ENCODE assay signal across 8 cellular contexts in the genomic region with DNA sequence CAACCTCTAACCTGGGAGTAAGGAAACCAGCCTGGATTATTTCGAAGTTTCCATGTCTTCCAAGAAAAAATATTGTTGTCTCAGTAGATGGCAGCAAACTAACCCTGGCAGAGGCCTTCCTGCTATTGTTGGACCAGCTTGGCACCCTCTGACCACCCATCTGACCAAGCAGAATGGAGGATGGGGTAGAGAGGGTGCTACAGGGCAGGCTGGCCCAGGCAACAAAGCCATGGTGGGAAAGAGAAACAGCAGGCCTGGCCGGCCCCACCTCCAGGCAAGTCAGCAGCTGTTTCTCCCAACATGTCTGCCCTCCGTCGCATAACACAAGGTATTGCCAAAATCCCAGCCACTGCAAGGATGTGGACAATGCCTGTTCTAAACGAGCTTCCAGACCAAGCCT.
A peak's percentile ranks its signal among the peaks of the same experiment; 100 is the strongest.
DNase-seq lines count a peak whose midpoint lies in the region; ATAC-seq and TF ChIP-seq lines count a peak whose summit lies in the region.

No MANE protein-coding gene starts in this region.

- no peak for TF ChIP-seq CTCF in KMS-11 (conservative IDR thresholded peaks at IDR 0.05; ENCODE audit: low read depth, low read length)
- peak in 4 of 12 donors; percentile 17 to 40 (median 23) for TF ChIP-seq CTCF in heart left ventricle (IDR thresholded peaks at IDR 0.05)

- H4K20me1 ChIP-seq in KMS-11 (ENCODE audit: insufficient read depth), result no peaks in the 10 kb centered on the region

- no peak for TF ChIP-seq POLR2A in heart left ventricle (IDR thresholded peaks at IDR 0.05)

- H3K4me3 ChIP-seq in KMS-11 (IDR thresholded peaks at IDR 0.05; ENCODE audit: insufficient read depth, low read depth, low read length) (no peak overlapping the region), heart left ventricle (no peak overlapping the region), skin epidermis (no peak overlapping the region)

- H3K27ac ChIP-seq in KMS-11 (peak overlapping the region; percentile 99), heart left ventricle (peak overlapping the region in 11 of 12 donors; percentile 49 to 97 (median 75)), skin epidermis (peak overlapping the region in 20 of 21 experiments; percentile 50 to 98 (median 82))

- no peaks in the 10 kb centered on the region for H3K36me3 ChIP-seq in KMS-11 (ENCODE audit: insufficient read depth)
- H3K36me3 ChIP-seq in heart left ventricle, result peaks cover 0 to 11% (median 0%) of the 10 kb centered on the region in 9 donors

- CTCF ChIA-PET in activated CD4-positive, alpha-beta T cell treated with anti-CD3 and anti-CD28 coated beads for 36 hours (lab: Charles Lee), result interaction anchor here (0.7 to 3.0 kb wide), 14 partner anchors 8 to 100 kb away, joined by 3 to 28 read pairs (median 4); no protein-coding TSS in a partner anchor

- no peaks in the 10 kb centered on the region for H3K27me3 ChIP-seq in KMS-11 (ENCODE audit: insufficient read depth, low read depth)
- no peaks in the 10 kb centered on the region for H3K27me3 ChIP-seq in heart left ventricle

- intact Hi-C loops in heart left ventricle (cut with DNase I), result loop anchor here in 4 of 10 donors (2.0 to 10.0 kb wide), 6 partner anchors 33 to 94 kb away; partner anchors contain the start of gene FAM53B (in 1 of the 4)
- intact Hi-C loops in activated CD4-positive, alpha-beta T cell treated with anti-CD3 and anti-CD28 coated beads for 36 hours (cut with DNase I, micrococcal nuclease), result loop anchor here (2.0 kb wide), 3 partner anchors 40 to 92 kb away; no protein-coding TSS in a partner anchor

- peaks cover 46% of the 10 kb centered on the region for H3K4me1 Mint-ChIP-seq in activated T-helper 17 cell treated with anti-CD3 and anti-CD28 coated beads, Interleukin-2, amount 50 U/mL, for 72 hours
- H3K4me1 Mint-ChIP-seq in activated CD4-positive, alpha-beta T cell treated with anti-CD3 and anti-CD28 coated beads for 36 hours, result peaks cover 76% of the 10 kb centered on the region

- H3K79me2 ChIP-seq in KMS-11 (ENCODE audit: insufficient read depth, low read depth), result peaks cover 13% of the 10 kb centered on the region; the same call in 1 of the 2 replicates

- WGBS in heart left ventricle, 4 donors, result 17 to 40% (median 24%) methylated on average over 5 of the region's 5 CpGs

- H3K27me3 Mint-ChIP-seq in activated T-helper 17 cell treated with anti-CD3 and anti-CD28 coated beads, Interleukin-2, amount 50 U/mL, for 72 hours, result no peaks in the 10 kb centered on the region
- H3K27me3 Mint-ChIP-seq in activated CD4-positive, alpha-beta T cell treated with anti-CD3 and anti-CD28 coated beads for 36 hours, result no peaks in the 10 kb centered on the region

- H3K9me3 Mint-ChIP-seq in activated T-helper 17 cell treated with anti-CD3 and anti-CD28 coated beads, Interleukin-2, amount 50 U/mL, for 72 hours, result no peaks in the 10 kb centered on the region
- no peaks in the 10 kb centered on the region for H3K9me3 Mint-ChIP-seq in activated CD4-positive, alpha-beta T cell treated with anti-CD3 and anti-CD28 coated beads for 36 hours (ENCODE audit: low read depth)

- H3K36me3 Mint-ChIP-seq in activated T-helper 17 cell treated with anti-CD3 and anti-CD28 coated beads, Interleukin-2, amount 50 U/mL, for 72 hours (ENCODE audit: low read depth), result no peaks in the 10 kb centered on the region
- H3K36me3 Mint-ChIP-seq in activated CD4-positive, alpha-beta T cell treated with anti-CD3 and anti-CD28 coated beads for 36 hours (ENCODE audit: low read depth), result no peaks in the 10 kb centered on the region

- POLR2A ChIA-PET in activated CD4-positive, alpha-beta T cell treated with anti-CD3 and anti-CD28 coated beads for 36 hours (lab: Charles Lee), result interaction anchor here (0.6 to 1.7 kb wide), 4 partner anchors 40 to 92 kb away, joined by 4 to 7 read pairs (median 4); no protein-coding TSS in a partner anchor

- H3K27ac Mint-ChIP-seq in activated T-helper 17 cell treated with anti-CD3 and anti-CD28 coated beads, Interleukin-2, amount 50 U/mL, for 72 hours, result peak overlapping the region; percentile 69
- H3K27ac Mint-ChIP-seq in activated CD4-positive, alpha-beta T cell treated with anti-CD3 and anti-CD28 coated beads for 36 hours, result no peak overlapping the region

- ATAC-seq in activated T-helper 17 cell treated with anti-CD3 and anti-CD28 coated beads, Interleukin-2, amount 50 U/mL, for 72 hours (replicated peaks), result no peak
- peak; percentile 27 to 50 (median 45) for ATAC-seq in heart left ventricle
- no peak for ATAC-seq in GM18498 (IDR thresholded peaks at IDR 0.05; ENCODE audit: unreplicated experiment)
- no peak for ATAC-seq in HG03457 (IDR thresholded peaks at IDR 0.05; ENCODE audit: unreplicated experiment)
- ATAC-seq in activated CD4-positive, alpha-beta T cell treated with anti-CD3 and anti-CD28 coated beads for 36 hours, result no peak
- ATAC-seq in GM19463 (IDR thresholded peaks at IDR 0.05; ENCODE audit: unreplicated experiment), result no peak

- peak overlapping the region; percentile 82; the same call in 1 of the 2 replicates for H3K9ac ChIP-seq in KMS-11

- no peak overlapping the region for H2AFZ ChIP-seq in KMS-11 (ENCODE audit: low read depth)

- H3K4me3 Mint-ChIP-seq in activated T-helper 17 cell treated with anti-CD3 and anti-CD28 coated beads, Interleukin-2, amount 50 U/mL, for 72 hours, result peak overlapping the region; percentile 72
- H3K4me3 Mint-ChIP-seq in activated CD4-positive, alpha-beta T cell treated with anti-CD3 and anti-CD28 coated beads for 36 hours, result no peak overlapping the region

- H3K9me3 ChIP-seq in heart left ventricle, result no peaks in the 10 kb centered on the region

- H3K4me1 ChIP-seq in KMS-11 (ENCODE audit: low read depth, poor library complexity, severe bottlenecking) (peaks cover 80% of the 10 kb centered on the region), heart left ventricle (peaks cover 58 to 100% (median 93%) of the 10 kb centered on the region in 12 donors)

- H3K4me2 ChIP-seq in KMS-11, result peak overlapping the region; percentile 99

- peak in 2 of 5 donors; percentile 63 to 66 for DNase-seq in heart left ventricle
- no peak for DNase-seq in activated CD4-positive, alpha-beta T cell treated with anti-CD3 and anti-CD28 coated beads for 36 hours

Comparison
In these comparisons a context has a peak if more than half of its experiments do, and no peak if none do; other contexts are left out.
1. ATAC-seq: peak in heart left ventricle (4 of 4); none in activated T-helper 17 cell treated with anti-CD3 and anti-CD28 coated beads, Interleukin-2, amount 50 U/mL, for 72 hours (single experiment), GM18498 (single experiment), HG03457 (single experiment), activated CD4-positive, alpha-beta T cell treated with anti-CD3 and anti-CD28 coated beads for 36 hours (single experiment) and GM19463 (single experiment).
2. Peak in every context shown above with its lines, with median percentiles within 50 percentile points of each other: H3K27ac ChIP-seq.